9 cellular contexts compared by ENCODE assay signal in the genomic region with DNA sequence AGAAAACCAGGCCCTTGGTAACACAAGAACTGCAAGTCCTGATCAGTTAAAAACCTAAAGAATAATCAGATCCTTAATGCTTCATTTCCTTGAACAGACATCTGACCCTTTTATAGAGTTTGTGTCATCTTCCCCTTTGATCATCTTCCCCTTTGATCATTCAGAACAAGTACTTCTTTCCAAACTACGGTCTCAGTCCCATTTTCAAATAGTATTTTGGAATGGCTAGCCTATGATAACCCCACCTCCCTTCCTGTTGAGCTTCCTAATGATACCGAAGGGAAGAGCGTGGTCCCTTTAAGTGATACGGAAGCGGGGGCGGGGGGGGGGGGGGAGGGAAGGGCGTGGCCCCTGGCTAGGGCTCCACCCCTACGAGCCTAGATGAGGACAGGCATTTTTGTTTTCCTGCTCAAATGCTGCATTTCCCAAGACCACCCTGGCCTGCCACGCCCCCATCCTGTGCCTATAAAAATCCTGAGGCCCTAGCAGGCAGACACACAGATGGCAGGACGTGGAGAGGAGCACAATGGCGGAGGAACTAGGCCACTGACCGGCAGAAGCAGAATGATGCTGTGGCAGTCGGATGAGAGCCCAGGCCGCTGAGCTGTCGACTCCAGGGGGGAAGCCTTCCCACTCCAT. TPM values are rescaled to one million over a fixed set of nuclear protein-coding genes. Genes with fewer than 3 reads are reported as not detected.
DNase-seq lines count a peak whose midpoint lies in the region; ATAC-seq and TF ChIP-seq lines count a peak whose summit lies in the region.
"Had no signal": no experiment of that assay in that cellular context is flagged by ENCODE, and none has a peak within 500 bp of the region (broad histone marks: within the 10 kb centered on the region; RNA-seq: fewer than 3 reads in every experiment).

No MANE protein-coding gene starts in this region.

- H3K4me1 Mint-ChIP-seq in brain = peaks cover 33% of the 10 kb centered on the region

- H3K9me3 Mint-ChIP-seq in brain = peaks cover 0 to 3% (median 0%) of the 10 kb centered on the region in 5 experiments

- H3K36me3 ChIP-seq in HUES6 (ENCODE audit: control insufficient read depth, insufficient read depth, low read length) = no peaks in the 10 kb centered on the region
- no peaks in the 10 kb centered on the region for H3K36me3 ChIP-seq in mesodermal cell (ENCODE audit: control insufficient read depth, insufficient read depth, low read length)

- H3K4me3 ChIP-seq in HUES6 (ENCODE audit: low read depth, low read length) = peak overlapping the region; percentile 22
- no peak overlapping the region for H3K4me3 ChIP-seq in mesodermal cell (ENCODE audit: extremely low read depth, insufficient read depth, low read length, poor library complexity, severe bottlenecking)

- no peaks in the 10 kb centered on the region for H3K27me3 Mint-ChIP-seq in brain

- peak overlapping the region; percentile 34 for H3K9ac ChIP-seq in HUES6 (ENCODE audit: low read length)

- H3K4me3 Mint-ChIP-seq in brain = no peak overlapping the region

- H3K36me3 Mint-ChIP-seq in brain = no peaks in the 10 kb centered on the region

- TF ChIP-seq CTCF in brain (conservative IDR thresholded peaks at IDR 0.05) = no peak

- peak overlapping the region in 3 of 5 experiments; percentile 91 to 95 (median 92) for H3K27ac Mint-ChIP-seq in brain

- H3K4me1 ChIP-seq in HUES6 (ENCODE audit: control insufficient read depth, insufficient read depth, low read length) = peaks cover 54% of the 10 kb centered on the region
- H3K4me1 ChIP-seq in mesodermal cell (ENCODE audit: control insufficient read depth, insufficient read depth, low read length, poor library complexity, severe bottlenecking) = peaks cover 7% of the 10 kb centered on the region

- H3K27ac ChIP-seq in HUES6 (ENCODE audit: low read depth, low read length) (peak overlapping the region; percentile 84), mesodermal cell (ENCODE audit: low read depth, low read length, severe bottlenecking) (peak overlapping the region; percentile 92)

- H3K27me3 ChIP-seq in HUES6 (ENCODE audit: control insufficient read depth, insufficient read depth, low read length) = no peaks in the 10 kb centered on the region

- ATAC-seq in HG02678 (IDR thresholded peaks at IDR 0.05; ENCODE audit: unreplicated experiment) = no peak

- H3K9me3 ChIP-seq in HUES6 (ENCODE audit: control insufficient read depth, insufficient read depth, low read depth, low read length) (no peaks in the 10 kb centered on the region), mesodermal cell (ENCODE audit: control insufficient read depth, low read length) (no peaks in the 10 kb centered on the region)

- peak; percentile 18 for DNase-seq in CMK (ENCODE audit: low read depth)
- no peak for DNase-seq in NCI-H146 (lab: John Stamatoyannopoulos, UW)
- DNase-seq in SKM-1 (lab: John Stamatoyannopoulos, UW; ENCODE audit: unreplicated experiment) = no peak
- no peak for DNase-seq in LoVo (ENCODE audit: low spot score)
- DNase-seq: RPMI8226 had no signal

- 68 to 71% methylated on average over 7 to 9 of the region's 15 CpGs for WGBS in mesodermal cell (ENCODE audit: insufficient coverage in 2 of 2), 2 experiments

RNA-seq across cellular contexts. Expression of a gene that starts 24.1 kb away (rescaled TPM):
- polyA plus RNA-seq in brain (ENCODE audit: insufficient read depth, low read depth, low replicate concordance) = 0.44 TPM
- polyA plus RNA-seq in mesodermal cell (2013, experiment 1 of 2) = not detected
- polyA plus RNA-seq in mesodermal cell (2013, experiment 2 of 2) = not detected
